ENCODE assay signal across 16 cellular contexts in the genomic region with DNA sequence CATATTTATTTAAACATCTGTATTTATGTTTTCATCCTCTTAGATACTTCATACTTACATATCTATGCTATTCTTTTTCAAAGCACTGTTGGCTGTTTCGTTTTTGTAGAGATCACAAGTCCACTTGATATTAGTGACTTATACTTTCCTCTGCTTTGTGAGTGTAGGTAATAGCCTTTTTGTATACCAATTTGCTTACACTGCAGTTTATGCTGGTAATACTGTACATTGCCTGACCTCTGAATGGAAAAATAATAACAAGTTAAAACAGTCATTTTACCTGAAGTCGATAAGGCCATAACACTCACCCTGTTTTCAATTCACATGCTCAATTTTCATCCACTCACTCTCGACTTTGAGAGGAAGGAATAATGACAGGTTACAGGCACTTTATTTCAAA.
A peak's percentile ranks its signal among the peaks of the same experiment; 100 is the strongest.
DNase-seq lines count a peak whose midpoint lies in the region; ATAC-seq, FAIRE-seq and TF ChIP-seq lines count a peak whose summit lies in the region.
"Had no signal": no experiment of that assay in that cellular context is flagged by ENCODE, and none has a peak within 500 bp of the region (broad histone marks: within the 10 kb centered on the region; RNA-seq: fewer than 3 reads in every experiment).

No MANE protein-coding gene starts in this region.

- H3K36me3 ChIP-seq in IMR-90 (ENCODE audit: control insufficient read depth, insufficient read depth, low read length): no peaks in the 10 kb centered on the region
- H3K36me3 ChIP-seq in GM12878 (ENCODE audit: control insufficient read depth in 2 of 2, insufficient read depth in 2 of 2, low read length in 1 of 2): no peaks in the 10 kb centered on the region
- no peaks in the 10 kb centered on the region for H3K36me3 ChIP-seq in neural cell (ENCODE audit: insufficient read depth, low read length)
- H3K36me3 ChIP-seq: BE2C had no signal

- RAD21 ChIA-PET in GM12878 (lab: Charles Lee; ENCODE audit: unreplicated experiment): interaction anchor here (0.8 kb wide), 1 partner anchor 16 kb away, joined by 3 read pairs; no protein-coding TSS in a partner anchor

- H3K27me3 ChIP-seq in IMR-90 (ENCODE audit: control insufficient read depth, insufficient read depth, low read length) (no peaks in the 10 kb centered on the region), GM12878 (replicated peaks in 1 of 2; ENCODE audit: control insufficient read depth in 2 of 2, insufficient read depth in 2 of 2, low read length in 1 of 2) (no peaks in the 10 kb centered on the region), neural cell (ENCODE audit: insufficient read depth, low read depth, low read length) (no peaks in the 10 kb centered on the region)
- H3K27me3 ChIP-seq: BE2C had no signal

- no peak overlapping the region for H3K14ac ChIP-seq in IMR-90 (replicated peaks; ENCODE audit: low read depth, low read length)

- TF ChIP-seq CTCF in IMR-90 (conservative IDR thresholded peaks at IDR 0.05; ENCODE audit: low read depth, low read length) (no peak), GM12878 (IDR thresholded peaks at IDR 0.05 in 2 of 3, conservative IDR thresholded peaks at IDR 0.05 in 1 of 3; ENCODE audit: control insufficient read depth in 2 of 3, extremely low read depth in 1 of 3, insufficient read depth in 1 of 3, low read depth in 3 of 3, low read length in 3 of 3) (no peak), neural cell (IDR thresholded peaks at IDR 0.05; ENCODE audit: poor library complexity, severe bottlenecking) (no peak)

- dilution Hi-C loops in IMR-90 (cut with HindIII; ENCODE audit: low sequenced_read_pairs, unreplicated experiment): no loop called here

- peak; percentile 99 for DNase-seq in NCI-H2227 treated with DMSO at 0.1 percent for 48 hours (lab: John Stamatoyannopoulos, UW)
- DNase-seq in NCI-H2227 (lab: John Stamatoyannopoulos, UW; ENCODE audit: unreplicated experiment): no peak
- DNase-seq in IMR-90: no peak
- DNase-seq in GM12878 (ENCODE audit: low read depth, low spot score): no peak
- DNase-seq in midbrain (lab: John Stamatoyannopoulos, UW): no peak
- DNase-seq: BE2C; CD4-positive, alpha-beta memory T cell; DMS79; GOT3; HCEC 1CT; HFFc6 had no signal

- H2BK120ac ChIP-seq in IMR-90 (ENCODE audit: low read depth, low read length): no peak overlapping the region

- intact Hi-C loops in IMR-90 (cut with micrococcal nuclease): no loop called here
- intact Hi-C loops in GM12878 (cut with micrococcal nuclease; ENCODE audit: unreplicated experiment): no loop called here

- TF ChIP-seq EP300 in GM12878 (IDR thresholded peaks at IDR 0.05; ENCODE audit: borderline replicate concordance in 1 of 2, control insufficient read depth in 1 of 2, low read depth in 2 of 2, low read length in 2 of 2) (no peak), neural cell (conservative IDR thresholded peaks at IDR 0.05; ENCODE audit: poor library complexity, severe bottlenecking) (no peak)

- no peak overlapping the region for H2BK15ac ChIP-seq in IMR-90 (ENCODE audit: low read depth, low read length)

- H3K9me3 ChIP-seq in IMR-90 (ENCODE audit: control insufficient read depth, insufficient read depth, low read length) (no peaks in the 10 kb centered on the region), GM12878 (replicated peaks; ENCODE audit: control insufficient read depth, insufficient read depth, low read length) (no peaks in the 10 kb centered on the region), neural cell (ENCODE audit: low read length) (no peaks in the 10 kb centered on the region)
- H3K9me3 ChIP-seq: BE2C had no signal

- H2BK20ac ChIP-seq in IMR-90 (ENCODE audit: low read depth, low read length): no peak overlapping the region

- H3K18ac ChIP-seq in IMR-90 (ENCODE audit: low read depth, low read length): no peak overlapping the region; the same call in 1 of the 2 replicates

- H3K79me1 ChIP-seq in IMR-90 (ENCODE audit: low read depth in 1 of 2, low read length in 2 of 2): no peaks in the 10 kb centered on the region

- H3K27ac ChIP-seq in IMR-90 (ENCODE audit: insufficient read depth, low read length) (no peak overlapping the region), GM12878 (ENCODE audit: control insufficient read depth, insufficient read depth) (no peak overlapping the region), neural cell (ENCODE audit: low read length) (no peak overlapping the region)
- H3K27ac ChIP-seq: C4-2B had no signal

- no peak overlapping the region for H3K56ac ChIP-seq in IMR-90 (ENCODE audit: extremely low read depth, insufficient read depth, low read length)

- no peak overlapping the region for H2AK5ac ChIP-seq in IMR-90 (ENCODE audit: low read depth, low read length)

- no CpG with 5 or more reads among the region's 3 CpGs for WGBS in IMR-90 (ENCODE audit: extremely low coverage in 2 of 2, insufficient read length in 1 of 2), 2 experiments
- 53% methylated on average over 3 of the region's 3 CpGs for WGBS in GM12878 (ENCODE audit: insufficient coverage, insufficient replicate concordance, low lambda C conversion rate, missing lambda C conversion rate)

- TF ChIP-seq RAD21 in IMR-90 (IDR thresholded peaks at IDR 0.05; ENCODE audit: low read length): no peak
- TF ChIP-seq RAD21 in GM12878 (IDR thresholded peaks at IDR 0.05; ENCODE audit: insufficient read depth, low read depth, low read length): no peak
- no peak for TF ChIP-seq RAD21 in neural cell (conservative IDR thresholded peaks at IDR 0.05)

- H3K9ac ChIP-seq in IMR-90 (ENCODE audit: low read depth, low read length) (no peak overlapping the region), GM12878 (ENCODE audit: control insufficient read depth, insufficient read depth, low read length) (no peak overlapping the region), neural cell (ENCODE audit: low read length) (no peak overlapping the region)

- no peak overlapping the region for H2AK9ac ChIP-seq in IMR-90 (replicated peaks; ENCODE audit: low read depth, low read length, poor library complexity)

- H3K4me3 ChIP-seq in IMR-90 (ENCODE audit: insufficient read depth, low read depth, low read length) (no peak overlapping the region), GM12878 (no peak overlapping the region), neural cell (ENCODE audit: low read length) (no peak overlapping the region)

- no peak overlapping the region for H4K5ac ChIP-seq in IMR-90 (ENCODE audit: low read depth, low read length)

- in situ Hi-C loops in IMR-90 (cut with MboI; ENCODE audit: low sequenced_read_pairs): no loop called here
- in situ Hi-C loops in GM12878 (cut with MboI): no loop called here

- peaks cover 5% of the 10 kb centered on the region for H3K9me1 ChIP-seq in IMR-90 (ENCODE audit: insufficient read depth, low read length)

- H4K20me1 ChIP-seq in IMR-90 (ENCODE audit: insufficient read depth, low read length) (no peaks in the 10 kb centered on the region), GM12878 (ENCODE audit: control insufficient read depth, insufficient read depth) (no peaks in the 10 kb centered on the region), neural cell (ENCODE audit: insufficient read depth) (no peaks in the 10 kb centered on the region)

- no peaks in the 10 kb centered on the region for H3K79me2 ChIP-seq in GM12878 (ENCODE audit: control insufficient read depth, insufficient read depth, low read length)
- H3K79me2 ChIP-seq in neural cell (replicated peaks; ENCODE audit: insufficient read depth, low read length): no peaks in the 10 kb centered on the region

- TF ChIP-seq POLR2A in IMR-90 (IDR thresholded peaks at IDR 0.05; ENCODE audit: low read depth, low read length): no peak
- TF ChIP-seq POLR2A in GM12878 (IDR thresholded peaks at IDR 0.05; ENCODE audit: low read depth, low read length): no peak

- no peak overlapping the region for H2AFZ ChIP-seq in IMR-90 (replicated peaks; ENCODE audit: low read length, poor library complexity)
- H2AFZ ChIP-seq in GM12878 (ENCODE audit: control insufficient read depth, low read depth, low read length): no peak overlapping the region
- no peak overlapping the region for H2AFZ ChIP-seq in neural cell (ENCODE audit: low read depth, low read length)

- POLR2A ChIA-PET in IMR-90 (lab: Charles Lee; ENCODE audit: unreplicated experiment) (no interaction called here), GM12878 (lab: Charles Lee) (no interaction called here)

- H3K4me2 ChIP-seq in IMR-90 (ENCODE audit: low read depth, low read length) (no peak overlapping the region), GM12878 (ENCODE audit: control insufficient read depth, insufficient read depth) (no peak overlapping the region), neural cell (ENCODE audit: low read length) (no peak overlapping the region)

- CTCF ChIA-PET in IMR-90 (lab: Yijun Ruan, JAX): no interaction called here
- CTCF ChIA-PET in GM12878 (lab: Yijun Ruan, JAX): interaction anchor here (0.6 to 0.8 kb wide), 2 partner anchors 84 to 195 kb away, joined by 3 read pairs; no protein-coding TSS in a partner anchor

- H2BK5ac ChIP-seq in IMR-90 (ENCODE audit: low read depth, low read length, poor library complexity, severe bottlenecking): no peak overlapping the region

- ATAC-seq in IMR-90 (ENCODE audit: low read depth) (no peak), GM12878 (no peak), HG02970 (IDR thresholded peaks at IDR 0.05; ENCODE audit: low FRiP score, unreplicated experiment) (no peak), HG03457 (IDR thresholded peaks at IDR 0.05; ENCODE audit: unreplicated experiment) (no peak)

- BruUV-seq in IMR-90 (replicated peaks; lab: Mats Ljungman, UMichigan) (no TSS peak), GM12878 (replicated peaks; lab: Mats Ljungman, UMichigan) (no TSS peak)

- peak; percentile 54 for FAIRE-seq in GM12878 (lab: Jason Lieb, UNC)
- FAIRE-seq: GM19239 had no signal

- no peaks in the 10 kb centered on the region for H3K9me2 ChIP-seq in neural cell (ENCODE audit: insufficient read depth, low read length)

- SMC1A ChIA-PET in GM12878 (lab: Charles Lee; ENCODE audit: uncharacterized antibody, unreplicated experiment): interaction anchor here (1.1 kb wide), 1 partner anchor 270 kb away, joined by 4 read pairs; no protein-coding TSS in a partner anchor

- no peak overlapping the region for H4K91ac ChIP-seq in IMR-90 (ENCODE audit: insufficient read depth, low read depth, low read length)

- no peak overlapping the region for H4K8ac ChIP-seq in IMR-90 (ENCODE audit: low read depth in 2 of 2, low read length in 2 of 2)

- H3K4me1 ChIP-seq in IMR-90 (ENCODE audit: control insufficient read depth, insufficient read depth, low read length) (peaks cover 6% of the 10 kb centered on the region), GM12878 (ENCODE audit: control insufficient read depth, insufficient read depth, low read length) (no peaks in the 10 kb centered on the region)

- H3K23ac ChIP-seq in IMR-90 (ENCODE audit: low read depth, low read length): no peak overlapping the region

- H3K4ac ChIP-seq in IMR-90 (ENCODE audit: low read depth, low read length): no peak overlapping the region

- H3F3A ChIP-seq in neural cell (ENCODE audit: insufficient read depth, low read length, poor library complexity, severe bottlenecking): no peaks in the 10 kb centered on the region

TF ChIP-seq in IMR-90, 13 proteins besides CTCF, POLR2A, EP300 and RAD21 (continues in another document):
- TF ChIP-seq MAFK (IDR thresholded peaks at IDR 0.05; ENCODE audit: low read depth, low read length): peak; percentile 93

TF ChIP-seq in GM12878, 131 proteins besides CTCF, POLR2A, EP300 and RAD21 (continues in another document):
- no peak for TF ChIP-seq NFXL1 (IDR thresholded peaks at IDR 0.05; ENCODE audit: borderline replicate concordance)

TF ChIP-seq in neural cell, 6 proteins besides CTCF, POLR2A, EP300 and RAD21:
- TF ChIP-seq POLR2AphosphoS5 (IDR thresholded peaks at IDR 0.05) (peak; percentile 73), TAF1 (IDR thresholded peaks at IDR 0.05; ENCODE audit: low read depth) (no peak)
